In genomic region chr6:99350573-99350972, GRCh38 we compare ENCODE assay signal across 1 cellular context.
TF ChIP-seq lines count a peak whose summit lies in the region.

No MANE protein-coding gene starts in this region.

TF ChIP-seq in A549, 52 proteins besides CTCF, POLR2A, EP300 and RAD21 (continued from another document):
- TF ChIP-seq REST (IDR thresholded peaks at IDR 0.05) (no peak), JUN (IDR thresholded peaks at IDR 0.05) (no peak), SMC3 (IDR thresholded peaks at IDR 0.05) (no peak), HOXB5 (CRISPR knock-in tag; IDR thresholded peaks at IDR 0.05) (no peak), NFE2L2 (conservative IDR thresholded peaks at IDR 0.05; ENCODE audit: low read length) (no peak), FOSB (CRISPR knock-in tag; IDR thresholded peaks at IDR 0.05) (no peak), FOXS1 (CRISPR knock-in tag; IDR thresholded peaks at IDR 0.05) (no peak), RFX5 (IDR thresholded peaks at IDR 0.05) (no peak), TFCP2L1 (CRISPR knock-in tag; IDR thresholded peaks at IDR 0.05) (no peak), KDM1A (IDR thresholded peaks at IDR 0.05; ENCODE audit: low read depth) (no peak), FOSL2 (IDR thresholded peaks at IDR 0.05) (no peak), FOSL2 (CRISPR knock-in tag; IDR thresholded peaks at IDR 0.05) (no peak), CHD4 (IDR thresholded peaks at IDR 0.05; ENCODE audit: borderline replicate concordance) (no peak)
- TF ChIP-seq, protein P1, sequence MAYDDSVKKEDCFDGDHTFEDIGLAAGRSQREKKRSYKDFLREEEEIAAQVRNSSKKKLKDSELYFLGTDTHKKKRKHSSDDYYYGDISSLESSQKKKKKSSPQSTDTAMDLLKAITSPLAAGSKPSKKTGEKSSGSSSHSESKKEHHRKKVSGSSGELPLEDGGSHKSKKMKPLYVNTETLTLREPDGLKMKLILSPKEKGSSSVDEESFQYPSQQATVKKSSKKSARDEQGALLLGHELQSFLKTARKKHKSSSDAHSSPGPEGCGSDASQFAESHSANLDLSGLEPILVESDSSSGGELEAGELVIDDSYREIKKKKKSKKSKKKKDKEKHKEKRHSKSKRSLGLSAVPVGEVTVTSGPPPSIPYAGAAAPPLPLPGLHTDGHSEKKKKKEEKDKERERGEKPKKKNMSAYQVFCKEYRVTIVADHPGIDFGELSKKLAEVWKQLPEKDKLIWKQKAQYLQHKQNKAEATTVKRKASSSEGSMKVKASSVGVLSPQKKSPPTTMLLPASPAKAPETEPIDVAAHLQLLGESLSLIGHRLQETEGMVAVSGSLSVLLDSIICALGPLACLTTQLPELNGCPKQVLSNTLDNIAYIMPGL (CRISPR knock-in tag; IDR thresholded peaks at IDR 0.05; ENCODE audit: borderline replicate concordance), result no peak
